ENCODE assay signal across 8 cellular contexts in genomic region chr10:128211953-128212727, GRCh38.
DNase-seq lines count a peak whose midpoint lies in the region; ATAC-seq and TF ChIP-seq lines count a peak whose summit lies in the region.

No MANE protein-coding gene starts in this region.

- H3K4me3 ChIP-seq in HEK293 (ENCODE audit: low read depth, low read length) (no peak overlapping the region), MM.1S (ENCODE audit: low read length) (peak overlapping the region; percentile 38; the same call in 1 of the 2 replicates), upper lobe of left lung (peak overlapping the region in 1 of 4 donors; percentile 13)

- no peaks in the 10 kb centered on the region for H3F3A ChIP-seq in MM.1S (ENCODE audit: insufficient read depth, low read length)

- peaks cover 27% of the 10 kb centered on the region for H3K4me1 Mint-ChIP-seq in activated naive CD4-positive, alpha-beta T cell treated with anti-CD3 and anti-CD28 coated beads, Interleukin-2, amount 10 ng/mL, durations not matched to agents 7 days and 5 days
- H3K4me1 Mint-ChIP-seq in progenitor cell of endocrine pancreas (ENCODE audit: low read depth), result peaks cover 6% of the 10 kb centered on the region

- peak overlapping the region; percentile 91 for H3K4me2 ChIP-seq in MM.1S (ENCODE audit: low read depth, low read length)

- H3K27me3 ChIP-seq in MM.1S (replicated peaks; ENCODE audit: insufficient read depth, low read length) (peaks cover 19% of the 10 kb centered on the region), upper lobe of left lung (no peaks in the 10 kb centered on the region)

- H3K36me3 ChIP-seq in HEK293 (ENCODE audit: control insufficient read depth in 2 of 2, insufficient read depth in 1 of 2, low read length in 2 of 2), result no peaks in the 10 kb centered on the region
- no peaks in the 10 kb centered on the region for H3K36me3 ChIP-seq in MM.1S (replicated peaks; ENCODE audit: insufficient read depth, low read length)
- no peaks in the 10 kb centered on the region for H3K36me3 ChIP-seq in upper lobe of left lung

- no peaks in the 10 kb centered on the region for H3K36me3 Mint-ChIP-seq in activated naive CD4-positive, alpha-beta T cell treated with anti-CD3 and anti-CD28 coated beads, Interleukin-2, amount 10 ng/mL, durations not matched to agents 7 days and 5 days
- H3K36me3 Mint-ChIP-seq in progenitor cell of endocrine pancreas (ENCODE audit: insufficient read depth), result no peaks in the 10 kb centered on the region

- H3K9me3 Mint-ChIP-seq in activated naive CD4-positive, alpha-beta T cell treated with anti-CD3 and anti-CD28 coated beads, Interleukin-2, amount 10 ng/mL, durations not matched to agents 7 days and 5 days, result no peaks in the 10 kb centered on the region
- H3K9me3 Mint-ChIP-seq in progenitor cell of endocrine pancreas (ENCODE audit: low read depth), result no peaks in the 10 kb centered on the region

- no peaks in the 10 kb centered on the region for H3K9me3 ChIP-seq in HEK293 (ENCODE audit: control insufficient read depth, insufficient read depth, low read depth, low read length)
- no peaks in the 10 kb centered on the region for H3K9me3 ChIP-seq in MM.1S (replicated peaks; ENCODE audit: insufficient read depth, low read length)
- H3K9me3 ChIP-seq in upper lobe of left lung, result no peaks in the 10 kb centered on the region

- CTCF ChIA-PET in HEK293 (lab: Yijun Ruan, JAX), result interaction anchor here (0.5 to 4.4 kb wide), 46 partner anchors 10 to 1635 kb away, joined by 3 to 25 read pairs (median 4); no protein-coding TSS in a partner anchor
- CTCF ChIA-PET in activated naive CD4-positive, alpha-beta T cell treated with anti-CD3 and anti-CD28 coated beads, Interleukin-2, amount 10 ng/mL, durations not matched to agents 7 days and 5 days (lab: Charles Lee), result interaction anchor here (0.6 to 3.7 kb wide), 19 partner anchors 10 to 143 kb away, joined by 3 to 47 read pairs (median 5); no protein-coding TSS in a partner anchor

- H4K20me1 ChIP-seq in MM.1S (ENCODE audit: insufficient read depth, low read length), result no peaks in the 10 kb centered on the region

- peak; percentile 95 for DNase-seq in GM10266 (ENCODE audit: extremely low spot score)
- DNase-seq in MM.1S, result peak; percentile 95
- peak; percentile 87 for DNase-seq in activated naive CD4-positive, alpha-beta T cell treated with anti-CD3 and anti-CD28 coated beads, Interleukin-2, amount 10 ng/mL, durations not matched to agents 7 days and 5 days
- DNase-seq in Right ventricle myocardium superior, result peak; percentile 92
- DNase-seq in progenitor cell of endocrine pancreas (ENCODE audit: low spot score, unreplicated experiment), result peak; percentile 89
- peak; percentile 90 to 97 for DNase-seq in upper lobe of left lung

- H2AFZ ChIP-seq in MM.1S (ENCODE audit: low read length), result peak overlapping the region; percentile 65

- no peaks in the 10 kb centered on the region for H3K4me1 ChIP-seq in HEK293 (ENCODE audit: control insufficient read depth, insufficient read depth, low read length)
- 0 out of 2 replicates have a peak, but pooled peaks cover 5% of the 10 kb centered on the region for H3K4me1 ChIP-seq in MM.1S (ENCODE audit: low read length)
- H3K4me1 ChIP-seq in upper lobe of left lung, result peaks cover 0 to 23% (median 13%) of the 10 kb centered on the region in 4 donors

- 27 to 68% methylated on average over 8 to 28 of the region's 32 CpGs for WGBS in upper lobe of left lung, 2 donors

- no peak overlapping the region for H3K9ac ChIP-seq in MM.1S (ENCODE audit: low read length)

- TF ChIP-seq CTCF in GM10266 (IDR thresholded peaks at IDR 0.05; ENCODE audit: control insufficient read depth, insufficient read depth, low read depth, missing control alignments) (peak; percentile 98), HEK293 (tag by site-specific recombination; IDR thresholded peaks at IDR 0.05) (peak; percentile 92), MM.1S (IDR thresholded peaks at IDR 0.05; ENCODE audit: low read length) (peak; percentile 96), progenitor cell of endocrine pancreas (IDR thresholded peaks at IDR 0.05; ENCODE audit: unreplicated experiment) (peak; percentile 99), upper lobe of left lung (IDR thresholded peaks at IDR 0.05) (peak; percentile 75 to 95 (median 88))

- ATAC-seq in SK-N-SH treated with all-trans-retinoic acid at 6 μM for 48 hours, result peak; percentile 96
- peak; percentile 94 for ATAC-seq in Right ventricle myocardium superior (ENCODE audit: poor library complexity)
- ATAC-seq in upper lobe of left lung (ENCODE audit: low FRiP score in 2 of 2), result peak; percentile 91 to 92

- intact Hi-C loops in Right ventricle myocardium superior (cut with DNase I), result no loop called here

- H3K79me2 ChIP-seq in MM.1S (ENCODE audit: low read length), result no peaks in the 10 kb centered on the region

- POLR2A ChIA-PET in HEK293 (lab: Yijun Ruan, JAX), result no interaction called here

- no peak for TF ChIP-seq POLR2A in upper lobe of left lung (IDR thresholded peaks at IDR 0.05)

- no peak for TF ChIP-seq EP300 in upper lobe of left lung (IDR thresholded peaks at IDR 0.05)

- H3K27ac ChIP-seq in HEK293 (ENCODE audit: extremely low read depth, low read depth, low read length) (no peak overlapping the region), MM.1S (ENCODE audit: low read length) (no peak overlapping the region), upper lobe of left lung (no peak overlapping the region)

- no peaks in the 10 kb centered on the region for H3K9me2 ChIP-seq in MM.1S (replicated peaks; ENCODE audit: insufficient read depth, low read length)

- H3K27ac Mint-ChIP-seq in activated naive CD4-positive, alpha-beta T cell treated with anti-CD3 and anti-CD28 coated beads, Interleukin-2, amount 10 ng/mL, durations not matched to agents 7 days and 5 days, result peak overlapping the region; percentile 86
- peak overlapping the region; percentile 26 for H3K27ac Mint-ChIP-seq in progenitor cell of endocrine pancreas

- H3K27me3 Mint-ChIP-seq in activated naive CD4-positive, alpha-beta T cell treated with anti-CD3 and anti-CD28 coated beads, Interleukin-2, amount 10 ng/mL, durations not matched to agents 7 days and 5 days, result peaks cover 48% of the 10 kb centered on the region
- peaks cover 76% of the 10 kb centered on the region for H3K27me3 Mint-ChIP-seq in progenitor cell of endocrine pancreas

- H3K4me3 Mint-ChIP-seq in activated naive CD4-positive, alpha-beta T cell treated with anti-CD3 and anti-CD28 coated beads, Interleukin-2, amount 10 ng/mL, durations not matched to agents 7 days and 5 days, result peak overlapping the region; percentile 73
- H3K4me3 Mint-ChIP-seq in progenitor cell of endocrine pancreas (ENCODE audit: low read depth), result peak overlapping the region; percentile 69

TF ChIP-seq in HEK293, 187 proteins besides CTCF, POLR2A, EP300 and RAD21 (continues in another document):
- no peak for TF ChIP-seq ZBTB21 (tag by site-specific recombination; IDR thresholded peaks at IDR 0.05)
- TF ChIP-seq ZNF239 (tag by site-specific recombination; IDR thresholded peaks at IDR 0.05), result no peak
- TF ChIP-seq ZNF501 (tag by site-specific recombination; IDR thresholded peaks at IDR 0.05), result no peak
- no peak for TF ChIP-seq ZNF701 (tag by site-specific recombination; IDR thresholded peaks at IDR 0.05)
- TF ChIP-seq ATF2 (tag by site-specific recombination; IDR thresholded peaks at IDR 0.05; ENCODE audit: low read depth), result peak; percentile 73; the same call in 1 of the 2 replicates
- TF ChIP-seq ZSCAN30 (tag by site-specific recombination; IDR thresholded peaks at IDR 0.05), result peak; percentile 45; the same call in 1 of the 2 replicates
- TF ChIP-seq ZNF555 (tag by site-specific recombination; conservative IDR thresholded peaks at IDR 0.05), result no peak
- no peak for TF ChIP-seq MYNN (tag by site-specific recombination; IDR thresholded peaks at IDR 0.05; ENCODE audit: borderline replicate concordance)
- no peak for TF ChIP-seq ZNF549 (tag by site-specific recombination; IDR thresholded peaks at IDR 0.05)

TF ChIP-seq in SK-N-SH treated with all-trans-retinoic acid at 6 μM for 48 hours, 23 proteins besides CTCF, POLR2A, EP300 and RAD21 (continues in another document):
- TF ChIP-seq ZNF565 (CRISPR knock-in tag; conservative IDR thresholded peaks at IDR 0.05; ENCODE audit: low read depth) (no peak), PATZ1 (CRISPR knock-in tag; IDR thresholded peaks at IDR 0.05; ENCODE audit: borderline replicate concordance) (no peak), BACH2 (CRISPR knock-in tag; IDR thresholded peaks at IDR 0.05; ENCODE audit: borderline replicate concordance) (no peak), ISL1 (CRISPR knock-in tag; IDR thresholded peaks at IDR 0.05) (no peak), CSDC2 (CRISPR knock-in tag; IDR thresholded peaks at IDR 0.05) (no peak), ZFP3 (CRISPR knock-in tag; IDR thresholded peaks at IDR 0.05) (no peak), CSRNP3 (CRISPR knock-in tag; IDR thresholded peaks at IDR 0.05) (no peak), ZC3H10 (CRISPR knock-in tag; IDR thresholded peaks at IDR 0.05) (no peak), TOX (CRISPR knock-in tag; IDR thresholded peaks at IDR 0.05; ENCODE audit: borderline replicate concordance) (no peak)
